ENCODE assay signal across 17 cellular contexts in the genomic region with DNA sequence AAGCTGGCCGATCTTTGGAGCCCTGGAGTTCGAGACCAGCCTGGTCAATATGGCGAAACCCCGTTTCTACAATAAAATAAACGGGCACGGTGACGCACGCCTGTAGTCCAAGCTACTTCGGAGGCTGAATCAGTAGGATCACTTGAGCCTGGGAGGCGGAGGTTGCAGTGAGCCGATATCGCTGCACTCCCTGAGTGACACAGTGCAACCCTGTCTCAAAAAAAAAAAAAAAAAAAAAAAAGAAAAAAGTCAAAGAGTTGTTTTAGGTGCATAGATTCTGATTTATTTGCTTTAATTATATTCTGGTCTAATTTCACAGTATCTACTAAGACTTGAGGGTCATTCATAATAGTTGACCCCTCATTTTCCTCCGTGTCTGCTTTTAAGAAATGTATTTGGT. TPM values are rescaled to one million over a fixed set of nuclear protein-coding genes. Genes with fewer than 3 reads are reported as not detected.
DNase-seq lines count a peak whose midpoint lies in the region; ATAC-seq, FAIRE-seq and TF ChIP-seq lines count a peak whose summit lies in the region.
"Had no signal": no experiment of that assay in that cellular context is flagged by ENCODE, and none has a peak within 500 bp of the region (broad histone marks: within the 10 kb centered on the region; RNA-seq: fewer than 3 reads in every experiment).

No MANE protein-coding gene starts in this region.

- no peak for ATAC-seq in CD4-positive, CD25-positive, alpha-beta regulatory T cell (ENCODE audit: low read depth in 2 of 2)
- ATAC-seq in WTC11 (no peak), HG03354 (IDR thresholded peaks at IDR 0.05; ENCODE audit: poor library complexity, severe bottlenecking, unreplicated experiment) (no peak), HG03108 (IDR thresholded peaks at IDR 0.05; ENCODE audit: unreplicated experiment) (no peak)
- ATAC-seq: Right ventricle myocardium inferior had no signal

- H3K36me3 ChIP-seq in CD4-positive, CD25-positive, alpha-beta regulatory T cell (ENCODE audit: control insufficient read depth, insufficient read depth, low read length): no peaks in the 10 kb centered on the region
- H3K36me3 ChIP-seq: adrenal gland, transverse colon had no signal

- peaks cover 5% of the 10 kb centered on the region for H3K27me3 Mint-ChIP-seq in CD4-positive, CD25-positive, alpha-beta regulatory T cell
- peaks cover 3% of the 10 kb centered on the region; the same call in 1 of the 2 replicates for H3K27me3 Mint-ChIP-seq in WTC11 (ENCODE audit: low read depth)
- H3K27me3 Mint-ChIP-seq in immature natural killer cell (ENCODE audit: low read depth in 3 of 3): peaks cover 0 to 5% (median 2%) of the 10 kb centered on the region in 3 donors

- H3K9me3 Mint-ChIP-seq in CD4-positive, CD25-positive, alpha-beta regulatory T cell: no peaks in the 10 kb centered on the region
- H3K9me3 Mint-ChIP-seq in WTC11 (no peaks in the 10 kb centered on the region), immature natural killer cell (no peaks in the 10 kb centered on the region)

- TF ChIP-seq CTCF in WTC11 (IDR thresholded peaks at IDR 0.05) (no peak), GM10248 (IDR thresholded peaks at IDR 0.05; ENCODE audit: control extremely low read depth, extremely low read depth, low read depth, missing control alignments) (no peak)

- CTCF ChIA-PET in WTC11 (lab: Charles Lee) (no interaction called here), GM10248 (lab: Yijun Ruan, JAX) (interaction anchor here (1.2 to 1.5 kb wide), 2 partner anchors 10 to 11 kb away, joined by 3 to 4 read pairs; no protein-coding TSS in a partner anchor)

- H3K9me3 ChIP-seq in CD4-positive, CD25-positive, alpha-beta regulatory T cell (ENCODE audit: control insufficient read depth in 2 of 2, low read length in 2 of 2): no peaks in the 10 kb centered on the region
- H3K9me3 ChIP-seq: adrenal gland, transverse colon had no signal

- H3K27ac ChIP-seq in CD4-positive, CD25-positive, alpha-beta regulatory T cell (ENCODE audit: insufficient read depth, low read length, poor library complexity, severe bottlenecking): no peak overlapping the region
- H3K27ac ChIP-seq: adrenal gland, transverse colon had no signal

- TF ChIP-seq POLR2A in GM12892 (IDR thresholded peaks at IDR 0.05; ENCODE audit: low read depth, low read length): no peak

- H3K4me1 Mint-ChIP-seq in CD4-positive, CD25-positive, alpha-beta regulatory T cell: peaks cover 16 to 32% (median 22%) of the 10 kb centered on the region in 4 donors
- peaks cover 12% of the 10 kb centered on the region for H3K4me1 Mint-ChIP-seq in WTC11
- peaks cover 17 to 30% of the 10 kb centered on the region in 2 donors for H3K4me1 Mint-ChIP-seq in immature natural killer cell

- no peaks in the 10 kb centered on the region for H3K36me3 Mint-ChIP-seq in CD4-positive, CD25-positive, alpha-beta regulatory T cell
- no peaks in the 10 kb centered on the region for H3K36me3 Mint-ChIP-seq in WTC11
- H3K36me3 Mint-ChIP-seq in immature natural killer cell: no peaks in the 10 kb centered on the region

- no peak overlapping the region for H3K4me3 ChIP-seq in CD4-positive, CD25-positive, alpha-beta regulatory T cell (ENCODE audit: low read depth, low read length)
- H3K4me3 ChIP-seq: adrenal gland, transverse colon had no signal

- H3K27me3 ChIP-seq in CD4-positive, CD25-positive, alpha-beta regulatory T cell (ENCODE audit: control insufficient read depth, insufficient read depth, low read length): no peaks in the 10 kb centered on the region
- H3K27me3 ChIP-seq: adrenal gland, transverse colon had no signal

- DNase-seq in CD4-positive, CD25-positive, alpha-beta regulatory T cell: no peak
- no peak for DNase-seq in GM12892 (ENCODE audit: insufficient read length)
- no peak for DNase-seq in WTC11 (ENCODE audit: low spot score)
- no peak for DNase-seq in immature natural killer cell
- DNase-seq in Kasumi-1 (lab: John Stamatoyannopoulos, UW): no peak
- no peak for DNase-seq in GM10248 (ENCODE audit: extremely low spot score)
- DNase-seq: activated CD4-positive, alpha-beta T cell treated with anti-CD3 and anti-CD28 coated beads for 1 hour; adrenal gland; dermis blood vessel endothelial cell; foreskin fibroblast; NCI-H1092 treated with DMSO at 0.1 percent for 48 hours; NCI-H446; small intestine; transverse colon had no signal

- H3K27ac Mint-ChIP-seq in CD4-positive, CD25-positive, alpha-beta regulatory T cell: peak overlapping the region in 1 of 3 donors; percentile 70
- H3K27ac Mint-ChIP-seq in WTC11 (no peak overlapping the region), immature natural killer cell (peak overlapping the region in 4 of 6 donors; percentile 13 to 87 (median 54))

- FAIRE-seq in GM12892 (lab: Jason Lieb, UNC): peak; percentile 42

- peak overlapping the region; percentile 42 to 90 (median 82) for H3K4me3 Mint-ChIP-seq in CD4-positive, CD25-positive, alpha-beta regulatory T cell
- H3K4me3 Mint-ChIP-seq in WTC11 (peak overlapping the region; percentile 90), immature natural killer cell (peak overlapping the region; percentile 36 to 94 (median 91))

- POLR2A ChIA-PET in WTC11 (lab: Charles Lee) (no interaction called here), GM10248 (lab: Yijun Ruan, JAX) (interaction anchor here (0.7 kb wide), 1 partner anchor 35 kb away, joined by 5 read pairs; no protein-coding TSS in a partner anchor)

- H3K4me1 ChIP-seq in CD4-positive, CD25-positive, alpha-beta regulatory T cell (ENCODE audit: control insufficient read depth, insufficient read depth, low read length, poor library complexity, severe bottlenecking): peaks cover 14% of the 10 kb centered on the region

TF ChIP-seq in WTC11, 78 proteins besides CTCF, POLR2A, EP300 and RAD21 (continues in another document):
- TF ChIP-seq ZNF219 (CRISPR knock-in tag; IDR thresholded peaks at IDR 0.05; ENCODE audit: borderline replicate concordance) (no peak), JAZF1 (CRISPR knock-in tag; IDR thresholded peaks at IDR 0.05) (no peak), GRHL2 (CRISPR knock-in tag; IDR thresholded peaks at IDR 0.05; ENCODE audit: insufficient replicate concordance, severe bottlenecking) (no peak), MXD4 (CRISPR knock-in tag; IDR thresholded peaks at IDR 0.05; ENCODE audit: borderline replicate concordance) (no peak)
- TF ChIP-seq, protein P1, sequence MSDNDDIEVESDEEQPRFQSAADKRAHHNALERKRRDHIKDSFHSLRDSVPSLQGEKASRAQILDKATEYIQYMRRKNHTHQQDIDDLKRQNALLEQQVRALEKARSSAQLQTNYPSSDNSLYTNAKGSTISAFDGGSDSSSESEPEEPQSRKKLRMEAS (CRISPR knock-in tag; IDR thresholded peaks at IDR 0.05): no peak
- TF ChIP-seq, protein P2, sequence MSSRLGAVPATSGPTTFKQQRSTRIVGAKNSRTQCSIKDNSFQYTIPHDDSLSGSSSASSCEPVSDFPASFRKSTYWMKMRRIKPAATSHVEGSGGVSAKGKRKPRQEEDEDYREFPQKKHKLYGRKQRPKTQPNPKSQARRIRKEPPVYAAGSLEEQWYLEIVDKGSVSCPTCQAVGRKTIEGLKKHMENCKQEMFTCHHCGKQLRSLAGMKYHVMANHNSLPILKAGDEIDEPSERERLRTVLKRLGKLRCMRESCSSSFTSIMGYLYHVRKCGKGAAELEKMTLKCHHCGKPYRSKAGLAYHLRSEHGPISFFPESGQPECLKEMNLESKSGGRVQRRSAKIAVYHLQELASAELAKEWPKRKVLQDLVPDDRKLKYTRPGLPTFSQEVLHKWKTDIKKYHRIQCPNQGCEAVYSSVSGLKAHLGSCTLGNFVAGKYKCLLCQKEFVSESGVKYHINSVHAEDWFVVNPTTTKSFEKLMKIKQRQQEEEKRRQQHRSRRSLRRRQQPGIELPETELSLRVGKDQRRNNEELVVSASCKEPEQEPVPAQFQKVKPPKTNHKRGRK (CRISPR knock-in tag; IDR thresholded peaks at IDR 0.05; ENCODE audit: borderline replicate concordance): no peak
- TF ChIP-seq, protein P3, sequence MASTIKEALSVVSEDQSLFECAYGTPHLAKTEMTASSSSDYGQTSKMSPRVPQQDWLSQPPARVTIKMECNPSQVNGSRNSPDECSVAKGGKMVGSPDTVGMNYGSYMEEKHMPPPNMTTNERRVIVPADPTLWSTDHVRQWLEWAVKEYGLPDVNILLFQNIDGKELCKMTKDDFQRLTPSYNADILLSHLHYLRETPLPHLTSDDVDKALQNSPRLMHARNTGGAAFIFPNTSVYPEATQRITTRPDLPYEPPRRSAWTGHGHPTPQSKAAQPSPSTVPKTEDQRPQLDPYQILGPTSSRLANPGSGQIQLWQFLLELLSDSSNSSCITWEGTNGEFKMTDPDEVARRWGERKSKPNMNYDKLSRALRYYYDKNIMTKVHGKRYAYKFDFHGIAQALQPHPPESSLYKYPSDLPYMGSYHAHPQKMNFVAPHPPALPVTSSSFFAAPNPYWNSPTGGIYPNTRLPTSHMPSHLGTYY (CRISPR knock-in tag; IDR thresholded peaks at IDR 0.05): no peak
- TF ChIP-seq, protein P4, sequence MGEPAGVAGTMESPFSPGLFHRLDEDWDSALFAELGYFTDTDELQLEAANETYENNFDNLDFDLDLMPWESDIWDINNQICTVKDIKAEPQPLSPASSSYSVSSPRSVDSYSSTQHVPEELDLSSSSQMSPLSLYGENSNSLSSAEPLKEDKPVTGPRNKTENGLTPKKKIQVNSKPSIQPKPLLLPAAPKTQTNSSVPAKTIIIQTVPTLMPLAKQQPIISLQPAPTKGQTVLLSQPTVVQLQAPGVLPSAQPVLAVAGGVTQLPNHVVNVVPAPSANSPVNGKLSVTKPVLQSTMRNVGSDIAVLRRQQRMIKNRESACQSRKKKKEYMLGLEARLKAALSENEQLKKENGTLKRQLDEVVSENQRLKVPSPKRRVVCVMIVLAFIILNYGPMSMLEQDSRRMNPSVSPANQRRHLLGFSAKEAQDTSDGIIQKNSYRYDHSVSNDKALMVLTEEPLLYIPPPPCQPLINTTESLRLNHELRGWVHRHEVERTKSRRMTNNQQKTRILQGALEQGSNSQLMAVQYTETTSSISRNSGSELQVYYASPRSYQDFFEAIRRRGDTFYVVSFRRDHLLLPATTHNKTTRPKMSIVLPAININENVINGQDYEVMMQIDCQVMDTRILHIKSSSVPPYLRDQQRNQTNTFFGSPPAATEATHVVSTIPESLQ (CRISPR knock-in tag; IDR thresholded peaks at IDR 0.05): no peak

RNA-seq across cellular contexts. Expression of a gene that starts 1.7 kb away (rescaled TPM):
- total RNA-seq in CD4-positive, CD25-positive, alpha-beta regulatory T cell: 5.6 TPM
- polyA plus RNA-seq in CD4-positive, CD25-positive, alpha-beta regulatory T cell: 1 to 10 TPM; 5.8 to 7.5 (median 6.4) TPM
- polyA plus RNA-seq in GM12892 (2012; ENCODE audit: missing spikeins): 4.9 TPM
- total RNA-seq in WTC11 (2021): 6.0 to 9.3 TPM (median 9.3 TPM) in 3 replicates
- 1 to 10 TPM; 4.3 to 6.5 (median 4.5) TPM for polyA plus RNA-seq in immature natural killer cell

RNA-seq across cellular contexts. Expression of a gene that starts 8.0 kb away (rescaled TPM):
- 0.81 TPM for total RNA-seq in CD4-positive, CD25-positive, alpha-beta regulatory T cell
- not detected for polyA plus RNA-seq in CD4-positive, CD25-positive, alpha-beta regulatory T cell
- 0.11 TPM for polyA plus RNA-seq in GM12892 (2012; ENCODE audit: missing spikeins)
- 0.99 to 1.7 TPM (median 1.7 TPM) in 3 replicates for total RNA-seq in WTC11 (2021)
- under 1 TPM in 1 of 3 donors, not detected in 2; 0.93 TPM for polyA plus RNA-seq in immature natural killer cell

RNA-seq across cellular contexts. Expression of a gene that starts 46.7 kb away (rescaled TPM):
- total RNA-seq in CD4-positive, CD25-positive, alpha-beta regulatory T cell: not detected
- polyA plus RNA-seq in CD4-positive, CD25-positive, alpha-beta regulatory T cell: under 1 TPM in 1 of 4 donors, not detected in 3; 0.95 TPM
- polyA plus RNA-seq in GM12892 (2012; ENCODE audit: missing spikeins): 0.47 TPM
- not detected in 3 replicates for total RNA-seq in WTC11 (2021)
- polyA plus RNA-seq in immature natural killer cell: under 1 TPM in 1 of 3 donors, not detected in 2; 0.49 TPM
- total RNA-seq: adrenal gland, dermis blood vessel endothelial cell, Right ventricle myocardium inferior had no signal
